ENCODE assay signal across 7 cellular contexts in the genomic region with DNA sequence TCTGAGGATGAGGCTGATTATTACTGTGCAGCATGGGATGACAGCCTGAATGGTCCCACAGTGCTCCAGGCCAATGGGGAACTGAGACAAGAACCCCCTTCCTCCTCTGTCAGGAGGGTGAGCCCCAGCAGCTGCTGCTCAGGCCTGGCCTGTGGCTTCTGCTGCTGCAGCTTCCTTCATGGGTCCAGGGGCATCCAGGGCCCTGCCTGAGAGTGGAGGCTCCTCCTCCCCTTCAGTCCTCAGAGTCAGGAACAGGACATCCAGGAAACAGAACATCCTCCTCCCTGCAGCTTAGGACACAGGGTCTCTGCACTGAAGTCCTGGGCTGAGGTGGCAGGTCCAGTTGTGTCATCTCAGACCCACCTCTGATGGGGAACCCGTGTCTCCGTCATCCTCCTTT.
DNase-seq lines count a peak whose midpoint lies in the region; ATAC-seq and TF ChIP-seq lines count a peak whose summit lies in the region.
"Not testable (repeated sequence)": the region's sequence is repeated elsewhere in the genome, so short reads cannot be mapped to it uniquely, and the experiment has no call there.

No MANE protein-coding gene starts in this region.

- H3K27ac ChIP-seq in OCI-LY1 (ENCODE audit: low read depth, low read length, poor library complexity, severe bottlenecking), result peak overlapping the region; percentile 71
- H3K27ac ChIP-seq in upper lobe of left lung, result not testable (repeated sequence)

- H3K9ac ChIP-seq in OCI-LY1 (ENCODE audit: low read length), result peak overlapping the region; percentile 10; the same call in 1 of the 2 replicates

- not testable (repeated sequence) for H3K9me3 ChIP-seq in OCI-LY1 (ENCODE audit: low read length); upper lobe of left lung

- CTCF ChIA-PET in activated B cell treated with CpG ODN at 0.5 μM for 24 hours (lab: Charles Lee), result interaction anchor here (0.8 to 2.3 kb wide), 5 partner anchors 12 to 554 kb away, joined by 3 to 10 read pairs (median 4); no protein-coding TSS in a partner anchor

- DNase-seq in DMS53 (lab: John Stamatoyannopoulos, UW) (peak; percentile 31), islet precursor cell (peak; percentile 49), myocyte (ENCODE audit: low read depth) (peak; percentile 57), sciatic nerve (ENCODE audit: low spot score) (peak; percentile 32)
- not testable (repeated sequence) for DNase-seq in activated B cell treated with CpG ODN at 0.5 μM for 24 hours, upper lobe of left lung

- not testable (repeated sequence) for H3F3A ChIP-seq in OCI-LY1 (ENCODE audit: insufficient read depth, low read length)

- ATAC-seq in activated B cell treated with CpG ODN at 0.5 μM for 24 hours (ENCODE audit: low read depth), result peak; percentile 41
- not testable (repeated sequence) for ATAC-seq in sciatic nerve; upper lobe of left lung (ENCODE audit: low FRiP score in 2 of 2)

- H3K27me3 ChIP-seq in OCI-LY1 (ENCODE audit: insufficient read depth, low read length); upper lobe of left lung: not testable (repeated sequence)

- H3K79me2 ChIP-seq in OCI-LY1 (ENCODE audit: insufficient read depth, low read length), result not testable (repeated sequence)

- peaks cover 70% of the 10 kb centered on the region for H3K4me1 Mint-ChIP-seq in activated B cell treated with CpG ODN at 0.5 μM for 24 hours

- not testable (repeated sequence) for H3K36me3 Mint-ChIP-seq in activated B cell treated with CpG ODN at 0.5 μM for 24 hours (ENCODE audit: low read depth)

- TF ChIP-seq EP300 in upper lobe of left lung (IDR thresholded peaks at IDR 0.05), result peak in 3 of 4 donors; percentile 10 to 73 (median 61)

- peaks cover 55% of the 10 kb centered on the region for H3K4me1 ChIP-seq in OCI-LY1 (ENCODE audit: insufficient read depth, low read length, severe bottlenecking)
- H3K4me1 ChIP-seq in upper lobe of left lung, result not testable (repeated sequence)

- H2AFZ ChIP-seq in OCI-LY1 (ENCODE audit: low read length), result not testable (repeated sequence)

- H3K4me2 ChIP-seq in OCI-LY1 (ENCODE audit: low read length), result peak overlapping the region; percentile 31; the same call in 1 of the 2 replicates

- not testable (repeated sequence) for TF ChIP-seq POLR2A in upper lobe of left lung (IDR thresholded peaks at IDR 0.05)

- WGBS in upper lobe of left lung, 2 donors, result 59 to 77% methylated on average over 2 of the region's 2 CpGs

- not testable (repeated sequence) for H3K4me3 Mint-ChIP-seq in activated B cell treated with CpG ODN at 0.5 μM for 24 hours

- not testable (repeated sequence) for H3K4me3 ChIP-seq in OCI-LY1 (ENCODE audit: low read depth, low read length, poor library complexity, severe bottlenecking); upper lobe of left lung

- not testable (repeated sequence) for TF ChIP-seq CTCF in OCI-LY1 (IDR thresholded peaks at IDR 0.05; ENCODE audit: low read length); activated B cell treated with CpG ODN at 0.5 μM for 24 hours (IDR thresholded peaks at IDR 0.05); upper lobe of left lung (IDR thresholded peaks at IDR 0.05)

- not testable (repeated sequence) for H3K36me3 ChIP-seq in OCI-LY1 (ENCODE audit: insufficient read depth, low read length); upper lobe of left lung

- H3K9me2 ChIP-seq in OCI-LY1 (ENCODE audit: low read depth, low read length), result not testable (repeated sequence)

- H3K27ac Mint-ChIP-seq in activated B cell treated with CpG ODN at 0.5 μM for 24 hours, result peak overlapping the region; percentile 86

- intact Hi-C loops in activated B cell treated with CpG ODN at 0.5 μM for 24 hours (cut with micrococcal nuclease), result loop anchor here (2.0 to 10.0 kb wide), 2 partner anchors 14 to 564 kb away; no protein-coding TSS in a partner anchor
- intact Hi-C loops in sciatic nerve (cut with DNase I), result not testable (repeated sequence)

- not testable (repeated sequence) for H3K9me3 Mint-ChIP-seq in activated B cell treated with CpG ODN at 0.5 μM for 24 hours

- not testable (repeated sequence) for H4K20me1 ChIP-seq in OCI-LY1 (ENCODE audit: insufficient read depth, low read length)

- not testable (repeated sequence) for H3K27me3 Mint-ChIP-seq in activated B cell treated with CpG ODN at 0.5 μM for 24 hours

- POLR2A ChIA-PET in activated B cell treated with CpG ODN at 0.5 μM for 24 hours (lab: Charles Lee), result interaction anchor here (0.6 to 2.5 kb wide), 3 partner anchors 42 to 574 kb away, joined by 3 to 15 read pairs (median 3); no protein-coding TSS in a partner anchor
